In genomic region chr15:28396022-28396421, GRCh38 we compare ENCODE assay signal across 7 cellular contexts. TPM values are rescaled to one million over a fixed set of nuclear protein-coding genes. Genes with fewer than 3 reads are reported as not detected.
"Had no signal": no experiment of that assay in that cellular context is flagged by ENCODE, and none has a peak within 500 bp of the region (broad histone marks: within the 10 kb centered on the region; RNA-seq: fewer than 3 reads in every experiment).

No MANE protein-coding gene starts in this region.

RNA-seq across cellular contexts. Expression of gene GOLGA8F, which starts 17.6 kb away (rescaled TPM):
- total RNA-seq: GM23248, GM23338, H1, H7, H9 had no signal
- polyA plus RNA-seq: GM23338, H1 had no signal

RNA-seq across cellular contexts. Expression of gene GOLGA6L24, which starts 38.1 kb away (rescaled TPM):
- total RNA-seq: GM23248, GM23338, H1, H4, H7, H9, HFFc6 had no signal
- polyA plus RNA-seq: GM23248, GM23338, H1 had no signal
